Comparison of ENCODE assay signal across 26 cellular contexts in the genomic region with DNA sequence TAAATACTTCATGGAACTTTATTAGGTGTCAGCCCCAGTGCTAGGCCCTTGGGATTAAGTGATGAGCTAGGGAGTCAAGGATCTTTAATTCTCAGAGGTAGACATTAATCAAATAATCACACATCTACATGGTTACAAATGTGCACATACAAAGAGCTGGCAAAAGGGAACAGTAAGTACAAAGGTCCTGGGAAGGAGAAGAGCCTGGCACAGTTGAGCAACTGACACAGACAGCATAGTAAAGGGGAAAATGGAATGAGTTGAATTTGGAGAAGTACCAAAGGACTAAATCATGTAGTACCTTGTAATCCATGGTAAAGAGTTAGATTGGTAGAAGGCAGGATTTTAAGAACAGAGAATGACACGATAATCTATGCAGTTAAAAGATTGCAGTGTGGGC.
"Had no signal": no experiment of that assay in that cellular context is flagged by ENCODE, and none has a peak within 500 bp of the region (broad histone marks: within the 10 kb centered on the region; RNA-seq: fewer than 3 reads in every experiment).

No MANE protein-coding gene starts in this region.

- H3K27ac ChIP-seq: neural progenitor cell, ovary, parathyroid adenoma, psoas muscle, skin epidermis, spleen, stomach, suprapubic skin, testis, tibial artery, transverse colon, upper lobe of right lung, uterus had no signal

- H3K9ac ChIP-seq: neural progenitor cell, parathyroid adenoma had no signal

- H3K4me1 ChIP-seq: neural progenitor cell, parathyroid adenoma, psoas muscle, spleen, stomach, suprapubic skin, testis, tibial artery, transverse colon, upper lobe of right lung, uterus had no signal

- H3K36me3 ChIP-seq: neural progenitor cell, ovary, spleen, stomach, suprapubic skin, tibial artery, transverse colon, upper lobe of right lung, uterus had no signal

- H3K9me3 ChIP-seq: ovary, psoas muscle, stomach, suprapubic skin, testis, tibial artery, transverse colon, upper lobe of right lung, uterus had no signal

- H3K4me3 ChIP-seq: neural progenitor cell, ovary, psoas muscle, skin epidermis, smooth muscle cell, spleen, stomach, suprapubic skin, testis, tibial artery, transverse colon, upper lobe of right lung, uterus had no signal

- ATAC-seq: naive thymus-derived CD4-positive, alpha-beta T cell; natural killer cell; psoas muscle; right cardiac atrium; sciatic nerve; stimulated activated effector memory CD8-positive, alpha-beta T cell treated with anti-CD3 and anti-CD28 coated beads, Interleukin-12 subunit alpha, Interleukin-12 subunit beta, amount 100 ng/mL, for 72 hours; stimulated activated naive B cell treated with anti-CD40 and anti-IgM and Interleukin-4, amounts not matched to agents 10 μg/mL and 1 μg/mL and 100 μg/mL, for 72 hours; upper lobe of right lung had no signal

- H3K27me3 ChIP-seq: neural progenitor cell, ovary, spleen, stomach, suprapubic skin, testis, tibial artery, transverse colon, upper lobe of right lung, uterus had no signal

- DNase-seq: naive thymus-derived CD4-positive, alpha-beta T cell; natural killer cell; occipital lobe; ovary; posterior cingulate gyrus; psoas muscle; right cardiac atrium; spleen; stimulated activated CD4-positive, alpha-beta T cell treated with anti-CD3 and anti-CD28 coated beads, Interleukin-12 subunit alpha, Interleukin-12 subunit beta, amount 100 ng/mL, for 4 hours; stimulated activated CD4-positive, alpha-beta T cell treated with anti-CD3 and anti-CD28 coated beads, Interleukin-1b, Interleukin-23, amount 100 ng/mL, for 48 hours; stimulated activated CD4-positive, alpha-beta T cell treated with anti-CD3 and anti-CD28 coated beads, Interleukin-4, amount 100 ng/mL, for 1 hour; stimulated activated naive B cell treated with anti-CD40 and anti-IgM and Interleukin-4, amounts not matched to agents 10 μg/mL and 1 μg/mL and 100 μg/mL, for 72 hours; stimulated activated naive CD4-positive, alpha-beta T cell treated with Interleukin-2 at 50 U/mL for 16 hours; stomach; testis; tibial artery; transverse colon; upper lobe of right lung; uterus had no signal
